23 cellular contexts compared by ENCODE assay signal in genomic region chr14:38904959-38905358, GRCh38.
"Had no signal": no experiment of that assay in that cellular context is flagged by ENCODE, and none has a peak within 500 bp of the region (broad histone marks: within the 10 kb centered on the region; RNA-seq: fewer than 3 reads in every experiment).

No MANE protein-coding gene starts in this region.

- H3K4me3 Mint-ChIP-seq: dendritic cell treated with granulocyte-macrophage colony-stimulating factor and Interleukin-4, amounts not matched to agents 40 ng/mL and 50 ng/mL, for 4 days; effector memory CD8-positive, alpha-beta T cell; endodermal cell had no signal

- ATAC-seq: effector memory CD8-positive, alpha-beta T cell; esophagus mucosa; gastrocnemius medialis; heart right ventricle; left cardiac atrium; left lung; left ventricle myocardium superior; lower lobe of right lung had no signal

- H3K27ac ChIP-seq: colonic mucosa, epithelial cell of prostate, esophagus squamous epithelium, gastrocnemius medialis, heart right ventricle, left lung, lower lobe of right lung had no signal

- H3K4me3 ChIP-seq: colonic mucosa, esophagus squamous epithelium, gastrocnemius medialis, heart right ventricle, left lung, lower lobe of right lung had no signal

- H3K9me3 Mint-ChIP-seq: dendritic cell treated with granulocyte-macrophage colony-stimulating factor and Interleukin-4, amounts not matched to agents 40 ng/mL and 50 ng/mL, for 4 days; effector memory CD8-positive, alpha-beta T cell; endodermal cell had no signal

- H3K36me3 ChIP-seq: colonic mucosa, esophagus squamous epithelium, gastrocnemius medialis, heart right ventricle, left lung, lower lobe of right lung had no signal

- H3K4me1 ChIP-seq: colonic mucosa, esophagus squamous epithelium, gastrocnemius medialis, heart right ventricle, left lung, lower lobe of right lung had no signal

- H3K9me3 ChIP-seq: colonic mucosa, esophagus squamous epithelium, gastrocnemius medialis, heart right ventricle, left lung, lower lobe of right lung had no signal

- DNase-seq: colonic mucosa; cortex of kidney; effector CD8-positive, alpha-beta T cell; effector memory CD8-positive, alpha-beta T cell; endodermal cell; erythroblast; esophagus squamous epithelium; foreskin fibroblast; foreskin melanocyte; gastrocnemius medialis; glutamatergic neuron; head of caudate nucleus; heart right ventricle; hippocampal formation; left cardiac atrium; left lung; left ventricle myocardium superior; lower lobe of right lung; mesenchymal stem cell; midbrain had no signal

- H3K27ac Mint-ChIP-seq: dendritic cell treated with granulocyte-macrophage colony-stimulating factor and Interleukin-4, amounts not matched to agents 40 ng/mL and 50 ng/mL, for 4 days; effector memory CD8-positive, alpha-beta T cell; endodermal cell had no signal

- H3K27me3 ChIP-seq: colonic mucosa, esophagus squamous epithelium, gastrocnemius medialis, heart right ventricle, left lung had no signal
